Comparison of ENCODE assay signal across 19 cellular contexts in genomic region chr18:57657566-57657965, GRCh38. TPM values are rescaled to one million over a fixed set of nuclear protein-coding genes. Genes with fewer than 3 reads are reported as not detected.
DNase-seq lines count a peak whose midpoint lies in the region; FAIRE-seq and TF ChIP-seq lines count a peak whose summit lies in the region.
"Had no signal": no experiment of that assay in that cellular context is flagged by ENCODE, and none has a peak within 500 bp of the region (broad histone marks: within the 10 kb centered on the region; RNA-seq: fewer than 3 reads in every experiment).

No MANE protein-coding gene starts in this region.

- peaks cover 47% of the 10 kb centered on the region for H3K79me2 ChIP-seq in astrocyte (ENCODE audit: insufficient read depth, low read length)

- no peak for FAIRE-seq in astrocyte (lab: Jason Lieb, UNC)
- FAIRE-seq: H54, HTR-8/SVneo had no signal

- peaks cover 16% of the 10 kb centered on the region for H3K4me1 Mint-ChIP-seq in astrocyte (ENCODE audit: low read depth, unreplicated experiment)

- H3K4me3 Mint-ChIP-seq in astrocyte (ENCODE audit: unreplicated experiment): no peak overlapping the region
- H3K4me3 Mint-ChIP-seq: CD4-positive, alpha-beta T cell had no signal

- DNase-seq in GM03348 (ENCODE audit: low spot score) (peak; percentile 15), astrocyte (ENCODE audit: low read depth) (no peak), fibroblast of pulmonary artery (ENCODE audit: low read depth) (peak; percentile 23), DMS153 treated with DMSO at 0.1 percent for 48 hours (lab: John Stamatoyannopoulos, UW; ENCODE audit: unreplicated experiment) (no peak), NCI-H2107 (lab: John Stamatoyannopoulos, UW) (no peak), BE2C (no peak)
- no peak for DNase-seq in central memory CD4-positive, alpha-beta T cell
- DNase-seq: AML-193; CD4-positive, alpha-beta T cell; GF-D8; NCI-H146; NCI-H226; NCI-H526 treated with DMSO at 0.1 percent for 48 hours; NK-92 treated with Interleukin-12 subunit alpha and Interleukin-12 subunit beta, amount 100 ng/mL, for 24 hours; PC-3; SK-N-SH had no signal

- no peaks in the 10 kb centered on the region for H3K27me3 Mint-ChIP-seq in astrocyte (ENCODE audit: low read depth, unreplicated experiment)
- H3K27me3 Mint-ChIP-seq: CD4-positive, alpha-beta T cell had no signal

- H3K4me1 ChIP-seq in astrocyte (ENCODE audit: insufficient read depth, low read length): peaks cover 12% of the 10 kb centered on the region
- no peaks in the 10 kb centered on the region for H3K4me1 ChIP-seq in skeletal muscle tissue (ENCODE audit: control insufficient read depth in 3 of 3, insufficient read depth in 3 of 3, low read length in 3 of 3)
- H3K4me1 ChIP-seq in BE2C: no peaks in the 10 kb centered on the region

- TF ChIP-seq CTCF in astrocyte (IDR thresholded peaks at IDR 0.05; ENCODE audit: insufficient read depth, low read depth, low read length) (no peak), fibroblast of pulmonary artery (IDR thresholded peaks at IDR 0.05; ENCODE audit: low read length, missing control alignments) (no peak), BE2C (IDR thresholded peaks at IDR 0.05; ENCODE audit: low read depth, low read length) (no peak)

- no peak overlapping the region for H3K4me2 ChIP-seq in astrocyte (ENCODE audit: low read length)
- H3K4me2 ChIP-seq: SK-N-SH had no signal

- peaks cover 8% of the 10 kb centered on the region for H4K20me1 ChIP-seq in astrocyte (ENCODE audit: insufficient read depth, low read length)

- H3K27me3 ChIP-seq in astrocyte (ENCODE audit: insufficient read depth, low read length) (no peaks in the 10 kb centered on the region), skeletal muscle tissue (ENCODE audit: control insufficient read depth in 3 of 3, insufficient read depth in 3 of 3, low read length in 3 of 3) (no peaks in the 10 kb centered on the region), BE2C (no peaks in the 10 kb centered on the region)

- H3K36me3 Mint-ChIP-seq in astrocyte (ENCODE audit: low read depth, unreplicated experiment): peaks cover 22% of the 10 kb centered on the region

- H2AFZ ChIP-seq in astrocyte (ENCODE audit: low read depth, low read length): no peak overlapping the region

- H3K9me3 ChIP-seq in astrocyte (ENCODE audit: insufficient read depth, low read depth, low read length): peaks cover 9% of the 10 kb centered on the region
- peaks cover 0 to 4% (median 0%) of the 10 kb centered on the region in 3 donors for H3K9me3 ChIP-seq in skeletal muscle tissue (ENCODE audit: control insufficient read depth in 3 of 3, low read length in 3 of 3)
- no peaks in the 10 kb centered on the region for H3K9me3 ChIP-seq in BE2C
- H3K9me3 ChIP-seq: SK-N-SH had no signal

- H3K4me3 ChIP-seq in astrocyte (ENCODE audit: insufficient read depth, low read depth, low read length) (no peak overlapping the region), fibroblast of pulmonary artery (replicated peaks; ENCODE audit: low read depth, low read length) (no peak overlapping the region), skeletal muscle tissue (ENCODE audit: low read length in 3 of 3) (no peak overlapping the region), BE2C (ENCODE audit: low read depth, low read length) (no peak overlapping the region)

- H3K36me3 ChIP-seq in astrocyte (ENCODE audit: insufficient read depth, low read length) (peaks cover 67% of the 10 kb centered on the region), skeletal muscle tissue (ENCODE audit: control insufficient read depth in 3 of 3, insufficient read depth in 3 of 3, low read length in 3 of 3) (peaks cover 6 to 21% (median 9%) of the 10 kb centered on the region in 3 donors), BE2C (no peaks in the 10 kb centered on the region)

- H3K9ac ChIP-seq in astrocyte (ENCODE audit: low read length) (no peak overlapping the region), skeletal muscle tissue (ENCODE audit: low read depth in 1 of 3, low read length in 3 of 3) (no peak overlapping the region)
- H3K9ac ChIP-seq: SK-N-SH had no signal

- H3K27ac ChIP-seq in astrocyte (ENCODE audit: low read depth, low read length) (no peak overlapping the region), skeletal muscle tissue (ENCODE audit: low read depth, low read length) (peak overlapping the region; percentile 22)

- peaks cover 11% of the 10 kb centered on the region for H3K9me3 Mint-ChIP-seq in astrocyte (ENCODE audit: unreplicated experiment)

- H3K27ac Mint-ChIP-seq in astrocyte (ENCODE audit: unreplicated experiment): peak overlapping the region; percentile 10
- H3K27ac Mint-ChIP-seq: CD4-positive, alpha-beta T cell had no signal

RNA-seq across cellular contexts. Expression of gene NARS1, which starts 35.9 kb away (rescaled TPM):
- total RNA-seq in astrocyte (223 and 224 TPM in 2 replicates), skeletal muscle tissue (73.1 TPM)
- 185 TPM for polyA plus RNA-seq in BE2C (2012; ENCODE audit: insufficient read depth, insufficient read length, low read depth)

Comparison
In these comparisons a context has a peak if more than half of its experiments do, and no peak if none do; other contexts are left out.
1. DNase-seq: peak in GM03348 (single experiment) and fibroblast of pulmonary artery (single experiment); none in astrocyte (single experiment), DMS153 treated with DMSO at 0.1 percent for 48 hours (single experiment), central memory CD4-positive, alpha-beta T cell (single experiment), NCI-H2107 (single experiment) and BE2C (single experiment).